ENCODE assay signal across 8 cellular contexts in genomic region chrX:153470411-153471363, GRCh38. TPM values are rescaled to one million over a fixed set of nuclear protein-coding genes. Genes with fewer than 3 reads are reported as not detected.
DNase-seq lines count a peak whose midpoint lies in the region; ATAC-seq and TF ChIP-seq lines count a peak whose summit lies in the region.

HAUS7 (minus strand) TSS chrX:153470576; CDS start chrX:153470557, 19 bp downstream.

- no peaks in the 10 kb centered on the region for H3K9me3 ChIP-seq in liver (ENCODE audit: control insufficient read depth in 4 of 4, low read length in 3 of 4)

- H3K4me1 ChIP-seq in liver (ENCODE audit: control insufficient read depth in 4 of 4, insufficient read depth in 4 of 4, low read length in 3 of 4), result peaks cover 2 to 15% (median 8%) of the 10 kb centered on the region in 4 donors

- ATAC-seq in GM19395 (IDR thresholded peaks at IDR 0.05; ENCODE audit: unreplicated experiment) (peak; percentile 84), HG03558 (IDR thresholded peaks at IDR 0.05; ENCODE audit: extremely low read depth, unreplicated experiment) (peak; percentile 47)

- no peaks in the 10 kb centered on the region for H3K27me3 ChIP-seq in liver (ENCODE audit: control insufficient read depth in 4 of 4, insufficient read depth in 4 of 4, low read length in 3 of 4)

- peak within 1 kb of the TSS; percentile 78 for H3K4me3 Mint-ChIP-seq in dendritic cell treated with granulocyte-macrophage colony-stimulating factor and Interleukin-4, amounts not matched to agents 40 ng/mL and 50 ng/mL, for 4 days

- peak within 1 kb of the TSS in 1 of 2 donors; percentile 26 for H3K9ac ChIP-seq in liver (ENCODE audit: low read depth in 1 of 2, low read length in 2 of 2)

- no peaks in the 10 kb centered on the region for H3K36me3 ChIP-seq in liver (ENCODE audit: control insufficient read depth in 4 of 4, insufficient read depth in 3 of 4, low read depth in 1 of 4, low read length in 3 of 4)

- peak; percentile 67 for TF ChIP-seq CTCF in liver (IDR thresholded peaks at IDR 0.05; ENCODE audit: low read depth, low read length, missing input control)

- DNase-seq in CD1c-positive myeloid dendritic cell (ENCODE audit: extremely low spot score) (peak; percentile 91), NCI-H748 (lab: John Stamatoyannopoulos, UW; ENCODE audit: unreplicated experiment) (peak; percentile 88)
- peak; percentile 72 to 82 for DNase-seq in activated CD4-positive, alpha-beta T cell treated with anti-CD3 and anti-CD28 coated beads, Interleukin-2, amount 50 U/mL, for 24 hours (ENCODE audit: low read depth in 1 of 2, low spot score in 1 of 2)
- DNase-seq in stimulated activated CD4-positive, alpha-beta T cell treated with anti-CD3 and anti-CD28 coated beads, Interleukin-4, amount 100 ng/mL, for 1 hour, result peak; percentile 86

- H3K27ac Mint-ChIP-seq in dendritic cell treated with granulocyte-macrophage colony-stimulating factor and Interleukin-4, amounts not matched to agents 40 ng/mL and 50 ng/mL, for 4 days, result peak within 1 kb of the TSS; percentile 75

- H3K4me3 ChIP-seq in liver (ENCODE audit: low read depth in 1 of 3, low read length in 3 of 3), result peak within 1 kb of the TSS; percentile 65 to 69 (median 69)

- peak; percentile 69 to 74 for TF ChIP-seq RAD21 in liver (IDR thresholded peaks at IDR 0.05)

- H3K4me1 Mint-ChIP-seq in dendritic cell treated with granulocyte-macrophage colony-stimulating factor and Interleukin-4, amounts not matched to agents 40 ng/mL and 50 ng/mL, for 4 days (ENCODE audit: low read depth), result peaks cover 16% of the 10 kb centered on the region

- intact Hi-C loops in dendritic cell treated with granulocyte-macrophage colony-stimulating factor and Interleukin-4, amounts not matched to agents 40 ng/mL and 50 ng/mL, for 4 days (cut with micrococcal nuclease), result loop anchor here (2.0 kb wide), 1 partner anchor 36 kb away; no protein-coding TSS in a partner anchor

- peak within 1 kb of the TSS; percentile 25 to 50 for H3K27ac ChIP-seq in liver (ENCODE audit: low read depth in 1 of 2, low read length in 2 of 2)

- H3K27me3 Mint-ChIP-seq in dendritic cell treated with granulocyte-macrophage colony-stimulating factor and Interleukin-4, amounts not matched to agents 40 ng/mL and 50 ng/mL, for 4 days, result peaks cover 14% of the 10 kb centered on the region

- peaks cover 30% of the 10 kb centered on the region for H3K36me3 Mint-ChIP-seq in dendritic cell treated with granulocyte-macrophage colony-stimulating factor and Interleukin-4, amounts not matched to agents 40 ng/mL and 50 ng/mL, for 4 days (ENCODE audit: low read depth)

- 9% methylated on average over 69 of the region's 70 CpGs for WGBS in liver

- H3K9me3 Mint-ChIP-seq in dendritic cell treated with granulocyte-macrophage colony-stimulating factor and Interleukin-4, amounts not matched to agents 40 ng/mL and 50 ng/mL, for 4 days, result no peaks in the 10 kb centered on the region

TF ChIP-seq in liver, 16 proteins besides CTCF, POLR2A, EP300 and RAD21:
- TF ChIP-seq ATF3 (IDR thresholded peaks at IDR 0.05), result no peak
- TF ChIP-seq YY1 (IDR thresholded peaks at IDR 0.05), result peak; percentile 66
- peak; percentile 22 for TF ChIP-seq SP1 (IDR thresholded peaks at IDR 0.05)

RNA-seq across cellular contexts. Expression of gene HAUS7, which starts in this region (rescaled TPM):
- total RNA-seq in liver, result 1 to 10 TPM; 7.0 to 7.2 TPM
- 1 to 10 TPM; 8.4 to 8.9 TPM for polyA plus RNA-seq in liver

Comparison
In these comparisons a context has a peak if more than half of its experiments do, and no peak if none do; other contexts are left out.
1. Peak in every context shown above with its lines: DNase-seq, ATAC-seq, H3K4me3 ChIP-seq and H3K27ac ChIP-seq.